ENCODE assay signal across 8 cellular contexts in genomic region chr12:43210437-43211197, GRCh38.
DNase-seq lines count a peak whose midpoint lies in the region; ATAC-seq and TF ChIP-seq lines count a peak whose summit lies in the region.

No MANE protein-coding gene starts in this region.

- TF ChIP-seq EP300 in sigmoid colon (IDR thresholded peaks at IDR 0.05), result no peak

- TF ChIP-seq CTCF in GM13977 (IDR thresholded peaks at IDR 0.05; ENCODE audit: extremely low read depth, insufficient read depth, missing control alignments), result no peak
- TF ChIP-seq CTCF in NB4 (IDR thresholded peaks at IDR 0.05; ENCODE audit: low read depth, low read length), result no peak
- no peak for TF ChIP-seq CTCF in sigmoid colon (IDR thresholded peaks at IDR 0.05)

- H3K27ac ChIP-seq in sigmoid colon, result no peak overlapping the region

- no peaks in the 10 kb centered on the region for H3K4me1 ChIP-seq in sigmoid colon

- no peaks in the 10 kb centered on the region for H3K27me3 ChIP-seq in sigmoid colon

- H3K36me3 ChIP-seq in sigmoid colon, result no peaks in the 10 kb centered on the region

- intact Hi-C loops in sigmoid colon (cut with DNase I), result no loop called here

- WGBS in sigmoid colon, 2 donors, result 57 to 72% methylated on average over 6 of the region's 6 CpGs

- no peak overlapping the region for H3K4me3 ChIP-seq in NB4 (ENCODE audit: low read depth, low read length)
- no peak overlapping the region for H3K4me3 ChIP-seq in sigmoid colon

- no peaks in the 10 kb centered on the region for H3K9me3 ChIP-seq in sigmoid colon

- in situ Hi-C loops in GM13977 (cut with MboI; ENCODE audit: low pct_unique_long_range_greater_than_20kb, low sequenced_read_pairs, unreplicated experiment), result no loop called here

- peak; percentile 98 for ATAC-seq in HG02571 (IDR thresholded peaks at IDR 0.05; ENCODE audit: unreplicated experiment)

- TF ChIP-seq POLR2A in NB4 (IDR thresholded peaks at IDR 0.05; ENCODE audit: extremely low read depth, insufficient read length), result no peak
- no peak for TF ChIP-seq POLR2A in sigmoid colon (IDR thresholded peaks at IDR 0.05)

- peak; percentile 44 for DNase-seq in GM13977 (ENCODE audit: low spot score)
- DNase-seq in NB4 (ENCODE audit: low read depth), result peak; percentile 92
- DNase-seq in islet precursor cell, result peak; percentile 65
- no peak for DNase-seq in UCSD-AML1 (lab: John Stamatoyannopoulos, UW; ENCODE audit: unreplicated experiment)
- no peak for DNase-seq in NCI-H2196 treated with DMSO at 0.1 percent for 48 hours (lab: John Stamatoyannopoulos, UW; ENCODE audit: unreplicated experiment)
- DNase-seq in NCI-H446 (lab: John Stamatoyannopoulos, UW), result no peak
- DNase-seq in sigmoid colon, result no peak

Comparison
In these comparisons a context has a peak if more than half of its experiments do, and no peak if none do; other contexts are left out.
1. DNase-seq: peak in GM13977 (single experiment), NB4 (single experiment) and islet precursor cell (single experiment); none in UCSD-AML1 (single experiment), NCI-H2196 treated with DMSO at 0.1 percent for 48 hours (single experiment), NCI-H446 (0 of 2) and sigmoid colon (single experiment).